Comparison of ENCODE assay signal across 1 cellular context in genomic region chr15:56733131-56734012, GRCh38.
TF ChIP-seq lines count a peak whose summit lies in the region.

Gene ZNF280D (minus strand): TSS chr15:56733509. CDS start chr15:56707109, 26,400 bp downstream.

TF ChIP-seq in K562, 482 proteins besides CTCF, POLR2A, EP300 and RAD21 (continued from another document and continues in another):
- peak; percentile 100 for TF ChIP-seq MGA (IDR thresholded peaks at IDR 0.05)
- TF ChIP-seq TBL1XR1 (IDR thresholded peaks at IDR 0.05; ENCODE audit: low read length in 2 of 2): no peak; a peak in 1 of 4 replicates
- TF ChIP-seq ZNF445 (CRISPR knock-in tag; IDR thresholded peaks at IDR 0.05; ENCODE audit: low read depth): peak; percentile 53; the same call in 1 of the 2 replicates
- TF ChIP-seq U2AF2 (optimal IDR thresholded peaks at IDR 0.05; ENCODE audit: low read depth, low read length): no peak
- no peak for TF ChIP-seq PKNOX1 (IDR thresholded peaks at IDR 0.05)
- TF ChIP-seq E2F4 (CRISPR knock-in tag; IDR thresholded peaks at IDR 0.05; ENCODE audit: low read depth): peak; percentile 82; the same call in 1 of the 2 replicates
- peak; percentile 63 for TF ChIP-seq FUS (optimal IDR thresholded peaks at IDR 0.05; ENCODE audit: low read depth, low read length)
- no peak for TF ChIP-seq SMAD1 (IDR thresholded peaks at IDR 0.05; ENCODE audit: low read depth, low read length, partially characterized antibody)
- TF ChIP-seq NCOA1 (IDR thresholded peaks at IDR 0.05; ENCODE audit: low read depth): no peak
- TF ChIP-seq PHF8 (IDR thresholded peaks at IDR 0.05; ENCODE audit: borderline replicate concordance, low read length): peak; percentile 85; the same call in 1 of the 2 replicates
- TF ChIP-seq TOE1 (IDR thresholded peaks at IDR 0.05; ENCODE audit: borderline replicate concordance): peak; percentile 69; the same call in 1 of the 2 replicates
- peak; percentile 62; the same call in 1 of the 2 replicates for TF ChIP-seq TOE1 (CRISPR knock-in tag; IDR thresholded peaks at IDR 0.05; ENCODE audit: borderline replicate concordance, low read depth)
- TF ChIP-seq FOXA3 (CRISPR knock-in tag; conservative IDR thresholded peaks at IDR 0.05 in 1 of 2, IDR thresholded peaks at IDR 0.05 in 1 of 2): peak in 1 of 2 experiments; percentile 95; a peak in 2 of 4 replicates
- 0 out of 2 replicates have a peak, but pooled peaks have one; percentile 45 for TF ChIP-seq NR2F6 (CRISPR knock-in tag; IDR thresholded peaks at IDR 0.05)
- TF ChIP-seq TCFL5 (CRISPR knock-in tag; conservative IDR thresholded peaks at IDR 0.05): no peak
- TF ChIP-seq BACH1 (tag; IDR thresholded peaks at IDR 0.05): peak; percentile 40; the same call in 1 of the 2 replicates
- TF ChIP-seq ELF2 (CRISPR knock-in tag; IDR thresholded peaks at IDR 0.05): no peak
- peak; percentile 94 for TF ChIP-seq ZNF143 (CRISPR knock-in tag; IDR thresholded peaks at IDR 0.05)
- no peak for TF ChIP-seq BRD9 (IDR thresholded peaks at IDR 0.05; ENCODE audit: low read depth, partially characterized antibody)
- TF ChIP-seq ZNF717 (CRISPR knock-in tag; IDR thresholded peaks at IDR 0.05): no peak
- no peak for TF ChIP-seq EWSR1 (IDR thresholded peaks at IDR 0.05; ENCODE audit: borderline replicate concordance, low read depth, partially characterized antibody)
- TF ChIP-seq PCBP1 (IDR thresholded peaks at IDR 0.05; ENCODE audit: low read depth, low read length, poor library complexity, severe bottlenecking): peak; percentile 72
- TF ChIP-seq PHTF2 (CRISPR knock-in tag; IDR thresholded peaks at IDR 0.05): no peak
- TF ChIP-seq PREB (CRISPR knock-in tag; IDR thresholded peaks at IDR 0.05): 0 out of 2 replicates have a peak, but pooled peaks have one; percentile 59
- peak; percentile 89 for TF ChIP-seq RREB1 (CRISPR knock-in tag; IDR thresholded peaks at IDR 0.05)
- TF ChIP-seq ZNF282 (CRISPR knock-in tag; IDR thresholded peaks at IDR 0.05): peak; percentile 99
- TF ChIP-seq ZNF124 (CRISPR knock-in tag; IDR thresholded peaks at IDR 0.05): peak; percentile 95
- peak; percentile 86; the same call in 1 of the 2 replicates for TF ChIP-seq XRCC5 (IDR thresholded peaks at IDR 0.05; ENCODE audit: low read depth, low read length)
- peak; percentile 95 for TF ChIP-seq ZBTB1 (CRISPR knock-in tag; IDR thresholded peaks at IDR 0.05; ENCODE audit: borderline replicate concordance, low read depth)
- no peak for TF ChIP-seq RBM39 (optimal IDR thresholded peaks at IDR 0.05; ENCODE audit: low read depth, low read length)
- TF ChIP-seq NCOR1 (IDR thresholded peaks at IDR 0.05): no peak
- no peak for TF ChIP-seq ELF1 (tag; IDR thresholded peaks at IDR 0.05)
- TF ChIP-seq LARP7 (IDR thresholded peaks at IDR 0.05): no peak
- peak; percentile 99 for TF ChIP-seq FOXP4 (CRISPR knock-in tag; IDR thresholded peaks at IDR 0.05; ENCODE audit: borderline replicate concordance)
